ENCODE assay signal across 8 cellular contexts in genomic region chr7:141701489-141702046, GRCh38. TPM values are rescaled to one million over a fixed set of nuclear protein-coding genes. Genes with fewer than 3 reads are reported as not detected.
A peak's percentile ranks its signal among the peaks of the same experiment; 100 is the strongest.
DNase-seq lines count a peak whose midpoint lies in the region; ATAC-seq, FAIRE-seq and TF ChIP-seq lines count a peak whose summit lies in the region.

No MANE protein-coding gene starts in this region.

- H3K9me3 Mint-ChIP-seq in progenitor cell of endocrine pancreas (ENCODE audit: low read depth): no peaks in the 10 kb centered on the region

- H3K27me3 Mint-ChIP-seq in progenitor cell of endocrine pancreas: no peaks in the 10 kb centered on the region

- no peaks in the 10 kb centered on the region for H3K36me3 Mint-ChIP-seq in progenitor cell of endocrine pancreas (ENCODE audit: insufficient read depth)

- no peak for FAIRE-seq in urothelium cell line (lab: Jason Lieb, UNC)

- no peak for TF ChIP-seq CTCF in BE2C (IDR thresholded peaks at IDR 0.05; ENCODE audit: low read depth, low read length)
- TF ChIP-seq CTCF in cardiac muscle cell (IDR thresholded peaks at IDR 0.05; ENCODE audit: low read depth, low read length): no peak
- TF ChIP-seq CTCF in progenitor cell of endocrine pancreas (IDR thresholded peaks at IDR 0.05; ENCODE audit: unreplicated experiment): no peak

- no peak overlapping the region for H3K27ac Mint-ChIP-seq in progenitor cell of endocrine pancreas

- H3K27me3 ChIP-seq in BE2C (no peaks in the 10 kb centered on the region), cardiac muscle cell (no peaks in the 10 kb centered on the region)

- ATAC-seq in GM19023 (IDR thresholded peaks at IDR 0.05; ENCODE audit: unreplicated experiment) (peak; percentile 85), HG03139 (IDR thresholded peaks at IDR 0.05; ENCODE audit: unreplicated experiment) (peak; percentile 80)

- H3K4me3 Mint-ChIP-seq in progenitor cell of endocrine pancreas (ENCODE audit: low read depth): peak overlapping the region; percentile 85

- peaks cover 54% of the 10 kb centered on the region for H3K4me1 Mint-ChIP-seq in progenitor cell of endocrine pancreas (ENCODE audit: low read depth)

- peak overlapping the region; percentile 45 for H3K27ac ChIP-seq in cardiac muscle cell

- no peaks in the 10 kb centered on the region for H3K36me3 ChIP-seq in BE2C
- H3K36me3 ChIP-seq in cardiac muscle cell: no peaks in the 10 kb centered on the region

- DNase-seq in BE2C: peak; percentile 64
- DNase-seq in RPMI8226: peak; percentile 80
- DNase-seq in activated naive CD4-positive, alpha-beta T cell (lab: John Stamatoyannopoulos, UW): peak; percentile 10 to 59 (median 37)
- peak; percentile 29 to 68 for DNase-seq in cardiac muscle cell (ENCODE audit: low read depth in 1 of 2, low spot score in 1 of 2)
- peak; percentile 44 for DNase-seq in progenitor cell of endocrine pancreas (ENCODE audit: low spot score, unreplicated experiment)
- DNase-seq in urothelium cell line (ENCODE audit: low spot score): peak; percentile 30

- H3K4me3 ChIP-seq in BE2C (ENCODE audit: low read depth, low read length): peak overlapping the region; percentile 69
- peak overlapping the region; percentile 95 for H3K4me3 ChIP-seq in cardiac muscle cell

- no peaks in the 10 kb centered on the region; the same call in 1 of the 2 replicates for H3K4me1 ChIP-seq in BE2C
- H3K4me1 ChIP-seq in cardiac muscle cell (ENCODE audit: low read depth): peaks cover 8% of the 10 kb centered on the region

- no peaks in the 10 kb centered on the region for H3K9me3 ChIP-seq in BE2C
- no peaks in the 10 kb centered on the region for H3K9me3 ChIP-seq in cardiac muscle cell (ENCODE audit: low read depth)

RNA-seq across cellular contexts. Expression of gene DENND11, which starts 0.4 kb away (rescaled TPM):
- 5.7 TPM for polyA plus RNA-seq in BE2C (2012; ENCODE audit: insufficient read depth, insufficient read length, low read depth)
- total RNA-seq in cardiac muscle cell: 8.5 and 15.5 TPM in 2 replicates
- 5.0 and 5.1 TPM in 2 replicates for polyA plus RNA-seq in cardiac muscle cell
- total RNA-seq in progenitor cell of endocrine pancreas: 52.3 and 52.8 TPM in 2 replicates

RNA-seq across cellular contexts. Expression of gene WEE2, which starts 6.6 kb away (rescaled TPM):
- not detected for polyA plus RNA-seq in BE2C (2012; ENCODE audit: insufficient read depth, insufficient read length, low read depth)
- total RNA-seq in cardiac muscle cell: 0.07 and 0.09 TPM in 2 replicates
- not detected in 2 replicates for polyA plus RNA-seq in cardiac muscle cell
- total RNA-seq in progenitor cell of endocrine pancreas: 0.16 and 0.36 TPM in 2 replicates

RNA-seq across cellular contexts. Expression of gene SSBP1, which starts 36.6 kb away (rescaled TPM):
- 201 TPM for polyA plus RNA-seq in BE2C (2012; ENCODE audit: insufficient read depth, insufficient read length, low read depth)
- total RNA-seq in cardiac muscle cell (196 and 200 TPM in 2 replicates), progenitor cell of endocrine pancreas (129 and 132 TPM in 2 replicates)
- polyA plus RNA-seq in cardiac muscle cell: 250 and 294 TPM in 2 replicates

Comparison
In these comparisons a context has a peak if more than half of its experiments do, and no peak if none do; other contexts are left out.
1. Peak in every context shown above with its lines: DNase-seq, ATAC-seq, H3K4me3 ChIP-seq and H3K27ac ChIP-seq.
2. DNase-seq: peak in every context shown above with its lines; median percentile 80 in RPMI8226; 64 in BE2C; 48 in cardiac muscle cell; 44 in progenitor cell of endocrine pancreas; 37 in activated naive CD4-positive, alpha-beta T cell; 30 in urothelium cell line.